29 cellular contexts compared by ENCODE assay signal in the genomic region with DNA sequence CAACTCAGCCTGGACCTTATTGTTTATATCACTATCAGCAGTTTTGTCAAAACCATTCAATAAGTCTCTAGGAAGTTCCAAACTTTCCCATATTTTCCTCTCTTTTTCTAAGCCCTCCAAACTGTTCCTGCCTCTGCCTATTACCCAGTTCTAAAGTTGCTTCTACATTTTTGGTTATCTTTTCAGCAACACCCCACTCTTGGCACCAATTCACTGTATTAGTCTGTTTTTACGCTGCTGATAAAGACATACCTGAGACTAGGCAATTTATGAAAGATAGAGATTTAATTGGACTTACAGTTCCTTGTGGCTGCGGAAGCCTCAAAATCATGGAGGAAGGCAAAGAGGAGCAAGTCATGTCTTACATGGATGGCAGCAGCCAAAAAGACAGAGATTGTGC.
"Had no signal": no experiment of that assay in that cellular context is flagged by ENCODE, and none has a peak within 500 bp of the region (broad histone marks: within the 10 kb centered on the region; RNA-seq: fewer than 3 reads in every experiment).

No MANE protein-coding gene starts in this region.

- H3K27me3 Mint-ChIP-seq: stimulated activated memory B cell treated with anti-CD40 and anti-IgM and Interleukin-4, amounts not matched to agents 10 μg/mL and 1 μg/mL and 100 μg/mL, for 72 hours; stimulated activated naive B cell treated with anti-CD40 and anti-IgM and Interleukin-4, amounts not matched to agents 10 μg/mL and 1 μg/mL and 100 μg/mL, for 72 hours; stimulated activated naive CD8-positive, alpha-beta T cell treated with anti-CD3 and anti-CD28 coated beads, Interleukin-15, amount 100 ng/mL, for 72 hours; stimulated activated naive CD8-positive, alpha-beta T cell treated with anti-CD3 and anti-CD28 coated beads, Interleukin-15, Interleukin-2, amounts not matched to agents 100 ng/mL and 50 ng/mL, for 24 hours had no signal

- H3K36me3 ChIP-seq: stomach, suprapubic skin, thoracic aorta, thyroid gland, tibial artery, tibial nerve, transverse colon, upper lobe of left lung, upper lobe of right lung, uterus, vagina had no signal

- H3K9me3 ChIP-seq: testis, thoracic aorta, thyroid gland, transverse colon, upper lobe of left lung, upper lobe of right lung, uterus, vagina had no signal

- H3K27ac Mint-ChIP-seq: stimulated activated effector memory CD8-positive, alpha-beta T cell treated with anti-CD3 and anti-CD28 coated beads, Interleukin-12 subunit alpha, Interleukin-12 subunit beta, amount 100 ng/mL, for 72 hours; stimulated activated memory B cell treated with anti-CD40 and anti-IgM and Interleukin-4, amounts not matched to agents 10 μg/mL and 1 μg/mL and 100 μg/mL, for 72 hours; stimulated activated naive B cell treated with anti-CD40 and anti-IgM and Interleukin-4, amounts not matched to agents 10 μg/mL and 1 μg/mL and 100 μg/mL, for 72 hours; stimulated activated naive CD8-positive, alpha-beta T cell treated with anti-CD3 and anti-CD28 coated beads, Interleukin-15, amount 100 ng/mL, for 72 hours; stimulated activated naive CD8-positive, alpha-beta T cell treated with anti-CD3 and anti-CD28 coated beads, Interleukin-15, Interleukin-2, amounts not matched to agents 100 ng/mL and 50 ng/mL, for 24 hours; type B pancreatic cell had no signal

- H3K4me1 ChIP-seq: stomach, suprapubic skin, testis, thyroid gland, tibial artery, tibial nerve, transverse colon, upper lobe of left lung, upper lobe of right lung, uterus, vagina had no signal

- H3K27me3 ChIP-seq: stomach, suprapubic skin, testis, thyroid gland, tibial artery, tibial nerve, transverse colon, upper lobe of left lung, upper lobe of right lung, uterus, vagina had no signal

- H3K4me3 Mint-ChIP-seq: stimulated activated effector memory CD8-positive, alpha-beta T cell treated with anti-CD3 and anti-CD28 coated beads, Interleukin-12 subunit alpha, Interleukin-12 subunit beta, amount 100 ng/mL, for 72 hours; stimulated activated memory B cell treated with anti-CD40 and anti-IgM and Interleukin-4, amounts not matched to agents 10 μg/mL and 1 μg/mL and 100 μg/mL, for 72 hours; stimulated activated naive B cell treated with anti-CD40 and anti-IgM and Interleukin-4, amounts not matched to agents 10 μg/mL and 1 μg/mL and 100 μg/mL, for 72 hours; stimulated activated naive CD8-positive, alpha-beta T cell treated with anti-CD3 and anti-CD28 coated beads, Interleukin-15, Interleukin-2, amounts not matched to agents 100 ng/mL and 50 ng/mL, for 24 hours; type B pancreatic cell had no signal

- FAIRE-seq: urothelium cell line had no signal

- H3K4me3 ChIP-seq: stomach, suprapubic skin, testis, thoracic aorta, thyroid gland, tibial artery, tibial nerve, transverse colon, upper lobe of left lung, upper lobe of right lung, uterus, vagina had no signal

- DNase-seq: stimulated activated CD4-positive, alpha-beta T cell treated with anti-CD3 and anti-CD28 coated beads, Interleukin-2, amount 100 ng/mL, for 48 hours; stimulated activated CD4-positive, alpha-beta T cell treated with anti-CD3 and anti-CD28 coated beads, Interleukin-4, amount 100 ng/mL, for 1 hour; stimulated activated CD4-positive, alpha-beta T cell treated with anti-CD3 and anti-CD28 coated beads, Interleukin-4, amount 100 ng/mL, for 24 hours; stimulated activated CD4-positive, alpha-beta T cell treated with anti-CD3 and anti-CD28 coated beads, Interleukin-4, amount 100 ng/mL, for 4 hours; stimulated activated CD8-positive, alpha-beta memory T cell treated with anti-CD3 and anti-CD28 coated beads, Interleukin-4, amount 100 ng/mL, for 48 hours; stimulated activated naive B cell treated with anti-CD40 and anti-IgM and Interleukin-4, amounts not matched to agents 10 μg/mL and 1 μg/mL and 100 μg/mL, for 72 hours; stimulated activated naive CD4-positive, alpha-beta T cell; stimulated activated naive CD4-positive, alpha-beta T cell treated with Interleukin-2 at 50 U/mL for 16 hours; stimulated activated naive CD8-positive, alpha-beta T cell treated with anti-CD3 and anti-CD28 coated beads, Interleukin-15, amount 100 ng/mL, for 72 hours; stimulated activated naive CD8-positive, alpha-beta T cell treated with anti-CD3 and anti-CD28 coated beads, Interleukin-15, Interleukin-2, amounts not matched to agents 100 U/mL and 50 U/mL, for 24 hours; stomach; substantia nigra; testis; thyroid gland; tibial artery; transverse colon; trophoblast cell; upper lobe of left lung; upper lobe of right lung; uterus had no signal

- ATAC-seq: stimulated activated effector memory CD8-positive, alpha-beta T cell treated with anti-CD3 and anti-CD28 coated beads, Interleukin-12 subunit alpha, Interleukin-12 subunit beta, amount 100 ng/mL, for 72 hours; stimulated activated memory B cell treated with anti-CD40 and anti-IgM and Interleukin-4, amounts not matched to agents 10 μg/mL and 1 μg/mL and 100 μg/mL, for 72 hours; stimulated activated naive B cell treated with anti-CD40 and anti-IgM and Interleukin-4, amounts not matched to agents 10 μg/mL and 1 μg/mL and 100 μg/mL, for 72 hours; stimulated activated naive CD8-positive, alpha-beta T cell treated with anti-CD3 and anti-CD28 coated beads, Interleukin-15, amount 100 ng/mL, for 72 hours; stimulated activated naive CD8-positive, alpha-beta T cell treated with anti-CD3 and anti-CD28 coated beads, Interleukin-15, Interleukin-2, amounts not matched to agents 100 U/mL and 50 U/mL, for 24 hours; upper lobe of right lung had no signal

- H3K27ac ChIP-seq: stomach, suprapubic skin, testis, thoracic aorta, thyroid gland, tibial artery, tibial nerve, transverse colon, upper lobe of left lung, upper lobe of right lung, uterus, vagina had no signal

- H3K36me3 Mint-ChIP-seq: stimulated activated effector memory CD8-positive, alpha-beta T cell treated with anti-CD3 and anti-CD28 coated beads, Interleukin-12 subunit alpha, Interleukin-12 subunit beta, amount 100 ng/mL, for 72 hours; stimulated activated memory B cell treated with anti-CD40 and anti-IgM and Interleukin-4, amounts not matched to agents 10 μg/mL and 1 μg/mL and 100 μg/mL, for 72 hours; stimulated activated naive B cell treated with anti-CD40 and anti-IgM and Interleukin-4, amounts not matched to agents 10 μg/mL and 1 μg/mL and 100 μg/mL, for 72 hours; type B pancreatic cell had no signal

- H3K4me1 Mint-ChIP-seq: stimulated activated effector memory CD8-positive, alpha-beta T cell treated with anti-CD3 and anti-CD28 coated beads, Interleukin-12 subunit alpha, Interleukin-12 subunit beta, amount 100 ng/mL, for 72 hours; stimulated activated memory B cell treated with anti-CD40 and anti-IgM and Interleukin-4, amounts not matched to agents 10 μg/mL and 1 μg/mL and 100 μg/mL, for 72 hours; stimulated activated naive B cell treated with anti-CD40 and anti-IgM and Interleukin-4, amounts not matched to agents 10 μg/mL and 1 μg/mL and 100 μg/mL, for 72 hours; stimulated activated naive CD8-positive, alpha-beta T cell treated with anti-CD3 and anti-CD28 coated beads, Interleukin-15, amount 100 ng/mL, for 72 hours had no signal
